ENCODE assay signal across 12 cellular contexts in genomic region chr17:50902768-50903353, GRCh38. TPM values are rescaled to one million over a fixed set of nuclear protein-coding genes. Genes with fewer than 3 reads are reported as not detected.
DNase-seq lines count a peak whose midpoint lies in the region; ATAC-seq and TF ChIP-seq lines count a peak whose summit lies in the region.
"Had no signal": no experiment of that assay in that cellular context is flagged by ENCODE, and none has a peak within 500 bp of the region (broad histone marks: within the 10 kb centered on the region; RNA-seq: fewer than 3 reads in every experiment).

No MANE protein-coding gene starts in this region.

- no peaks in the 10 kb centered on the region for H3K36me3 ChIP-seq in CD8-positive, alpha-beta memory T cell (ENCODE audit: insufficient read depth, low read length)
- H3K36me3 ChIP-seq in PC-9 (ENCODE audit: low read depth): no peaks in the 10 kb centered on the region
- H3K36me3 ChIP-seq in parathyroid adenoma (ENCODE audit: control insufficient read depth, insufficient read depth, low read length): no peaks in the 10 kb centered on the region
- H3K36me3 ChIP-seq: lower lobe of right lung had no signal

- H3K4me1 ChIP-seq in CD8-positive, alpha-beta memory T cell (ENCODE audit: insufficient read depth, low read length): peaks cover 34% of the 10 kb centered on the region
- H3K4me1 ChIP-seq in PC-9 (replicated peaks; ENCODE audit: insufficient read depth): peaks cover 60% of the 10 kb centered on the region
- H3K4me1 ChIP-seq in parathyroid adenoma: peaks cover 85% of the 10 kb centered on the region

- intact Hi-C loops in PC-9 (cut with micrococcal nuclease; ENCODE audit: unreplicated experiment): loop anchor here (5.0 kb wide), 1 partner anchor 49 kb away; no protein-coding TSS in a partner anchor

- H3K4me3 Mint-ChIP-seq in CD8-positive, alpha-beta memory T cell: peak overlapping the region in 5 of 7 donors; percentile 15 to 83 (median 61)
- H3K4me3 Mint-ChIP-seq: CD14-positive monocyte had no signal

- no peak overlapping the region for H3K27ac ChIP-seq in CD8-positive, alpha-beta memory T cell (ENCODE audit: low read depth, low read length)
- H3K27ac ChIP-seq in PC-9 (peak overlapping the region; percentile 87), coronary artery (peak overlapping the region; percentile 88 to 97), parathyroid adenoma (peak overlapping the region; percentile 94)

- H3K4me3 ChIP-seq in CD8-positive, alpha-beta memory T cell (ENCODE audit: low read length): no peak overlapping the region
- H3K4me3 ChIP-seq in PC-9 (no peak overlapping the region), coronary artery (no peak overlapping the region), parathyroid adenoma (ENCODE audit: low read depth, low read length) (no peak overlapping the region)
- H3K4me3 ChIP-seq: lower lobe of right lung had no signal

- H4K20me1 ChIP-seq in PC-9 (ENCODE audit: insufficient read depth): no peaks in the 10 kb centered on the region

- no peaks in the 10 kb centered on the region for H3K27me3 ChIP-seq in CD8-positive, alpha-beta memory T cell (ENCODE audit: insufficient read depth, low read length, poor library complexity, severe bottlenecking)
- H3K27me3 ChIP-seq in PC-9 (ENCODE audit: insufficient read depth, low read depth) (no peaks in the 10 kb centered on the region), parathyroid adenoma (ENCODE audit: control insufficient read depth, insufficient read depth, low read length) (no peaks in the 10 kb centered on the region)

- no peaks in the 10 kb centered on the region for H3K36me3 Mint-ChIP-seq in CD8-positive, alpha-beta memory T cell
- H3K36me3 Mint-ChIP-seq: CD14-positive monocyte had no signal

- H3K4me2 ChIP-seq in PC-9 (peak overlapping the region; percentile 76), parathyroid adenoma (ENCODE audit: low read length) (peak overlapping the region; percentile 26)

- H2AFZ ChIP-seq in PC-9 (no peak overlapping the region), parathyroid adenoma (peak overlapping the region; percentile 3)

- H3F3A ChIP-seq in PC-9 (ENCODE audit: insufficient read depth, low read depth): peaks cover 43% of the 10 kb centered on the region

- H3K9me2 ChIP-seq in PC-9 (ENCODE audit: insufficient read depth): peaks cover 5% of the 10 kb centered on the region; the same call in 1 of the 2 replicates

- no peaks in the 10 kb centered on the region for H3K27me3 Mint-ChIP-seq in CD8-positive, alpha-beta memory T cell

- TF ChIP-seq CTCF in PC-9 (conservative IDR thresholded peaks at IDR 0.05): no peak
- no peak for TF ChIP-seq CTCF in coronary artery (IDR thresholded peaks at IDR 0.05)
- TF ChIP-seq CTCF in parathyroid adenoma (IDR thresholded peaks at IDR 0.05): no peak

- H3K79me2 ChIP-seq in PC-9 (ENCODE audit: low read depth): no peaks in the 10 kb centered on the region
- peaks cover 4% of the 10 kb centered on the region for H3K79me2 ChIP-seq in parathyroid adenoma

- DNase-seq in CD8-positive, alpha-beta memory T cell: no peak
- DNase-seq in PC-9 (no peak), coronary artery (ENCODE audit: low spot score) (no peak), NCI-H345 (lab: John Stamatoyannopoulos, UW) (no peak)
- DNase-seq in stimulated activated naive CD4-positive, alpha-beta T cell treated with Interleukin-2 at 50 U/mL for 16 hours (lab: John Stamatoyannopoulos, UW): no peak
- DNase-seq: activated T-cell treated with anti-CD3 and anti-CD28 coated beads for 4 hours, lower lobe of right lung, NCI-H1105 had no signal

- ATAC-seq in GM21526 (IDR thresholded peaks at IDR 0.05; ENCODE audit: low FRiP score, unreplicated experiment) (no peak), HG03439 (IDR thresholded peaks at IDR 0.05; ENCODE audit: unreplicated experiment) (no peak)
- ATAC-seq: lower lobe of right lung had no signal

- POLR2A ChIA-PET in CD8-positive, alpha-beta memory T cell (lab: Charles Lee): interaction anchor here (0.5 to 1.0 kb wide), 3 partner anchors 30 to 1057 kb away, joined by 3 to 7 read pairs (median 6); partner anchors contain the start of gene TOB1
- POLR2A ChIA-PET in PC-9 (lab: Charles Lee; ENCODE audit: unreplicated experiment): interaction anchor here (0.5 kb wide), 1 partner anchor 36 kb away, joined by 5 read pairs; the partner anchor contains the start of gene TOB1

- no peak overlapping the region for H3K9ac ChIP-seq in parathyroid adenoma

- H3K9me3 ChIP-seq in CD8-positive, alpha-beta memory T cell (ENCODE audit: low read length): no peaks in the 10 kb centered on the region
- no peaks in the 10 kb centered on the region for H3K9me3 ChIP-seq in PC-9 (ENCODE audit: insufficient read depth, low read depth)
- H3K9me3 ChIP-seq in parathyroid adenoma (ENCODE audit: control insufficient read depth, low read length): no peaks in the 10 kb centered on the region
- H3K9me3 ChIP-seq: lower lobe of right lung had no signal

- CTCF ChIA-PET in CD8-positive, alpha-beta memory T cell (lab: Charles Lee): interaction anchor here (1.3 to 3.6 kb wide), 4 partner anchors 13 to 54 kb away, joined by 4 to 12 read pairs (median 6); no protein-coding TSS in a partner anchor
- CTCF ChIA-PET in PC-9 (lab: Charles Lee): no interaction called here

- peaks cover 32 to 39% (median 34%) of the 10 kb centered on the region in 3 donors for H3K4me1 Mint-ChIP-seq in CD8-positive, alpha-beta memory T cell

- H3K9me3 Mint-ChIP-seq in CD8-positive, alpha-beta memory T cell: peaks cover 0 to 1% (median 0%) of the 10 kb centered on the region in 5 donors
- H3K9me3 Mint-ChIP-seq: CD14-positive monocyte had no signal

- H3K27ac Mint-ChIP-seq in CD8-positive, alpha-beta memory T cell: peak overlapping the region; percentile 20 to 96 (median 88)
- H3K27ac Mint-ChIP-seq: CD14-positive monocyte had no signal

- BruUV-seq in PC-9 (replicated peaks; lab: Mats Ljungman, UMichigan): no TSS peak

RNA-seq across cellular contexts. Expression of gene TOB1, which starts 36.7 kb away (rescaled TPM):
- total RNA-seq in CD8-positive, alpha-beta memory T cell: 10 to 100 TPM; 32.6 to 34.5 TPM
- polyA plus RNA-seq in CD8-positive, alpha-beta memory T cell: 53.4 TPM
- 54.2 and 67.9 TPM in 2 replicates for total RNA-seq in PC-9 (2021)
